Comparison of ENCODE assay signal across 8 cellular contexts in the genomic region with DNA sequence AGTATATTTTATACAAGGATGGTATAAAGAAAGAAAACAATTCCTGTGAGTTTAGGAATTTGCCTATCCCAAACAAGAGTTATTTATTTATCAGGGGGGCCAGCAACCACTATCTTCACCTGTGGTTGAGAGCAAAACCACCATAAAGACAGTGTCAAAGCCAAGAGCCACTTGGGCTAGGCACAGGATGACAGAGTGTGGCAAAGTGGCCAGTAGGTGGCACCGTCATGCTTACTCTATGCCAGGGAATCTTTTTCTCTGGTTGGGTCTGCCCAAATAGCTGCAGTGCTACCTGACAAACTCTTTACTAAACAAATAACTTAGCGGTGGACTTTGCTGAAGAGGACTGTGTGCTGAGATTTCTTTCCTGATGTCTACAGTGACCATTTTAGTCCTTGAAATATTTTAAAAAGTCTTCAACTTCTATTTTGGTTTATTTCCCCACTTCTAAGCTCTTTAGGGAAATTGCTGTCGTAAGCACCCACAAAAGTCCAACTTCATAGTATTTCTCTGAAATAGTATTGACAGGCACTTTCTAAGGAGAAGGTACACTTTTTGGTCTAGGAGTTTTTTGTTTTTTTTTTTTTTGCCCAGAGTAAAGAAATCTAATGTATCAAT.
DNase-seq lines count a peak whose midpoint lies in the region; ATAC-seq and TF ChIP-seq lines count a peak whose summit lies in the region.

No MANE protein-coding gene starts in this region.

- H3K9me3 ChIP-seq in OCI-LY3 (ENCODE audit: insufficient read depth, low read length) (no peaks in the 10 kb centered on the region), neural cell (ENCODE audit: low read length) (no peaks in the 10 kb centered on the region), stomach (no peaks in the 10 kb centered on the region)

- TF ChIP-seq CTCF in OCI-LY3 (IDR thresholded peaks at IDR 0.05; ENCODE audit: low read depth, low read length) (peak; percentile 87), neural cell (IDR thresholded peaks at IDR 0.05; ENCODE audit: poor library complexity, severe bottlenecking) (peak; percentile 69), stomach (IDR thresholded peaks at IDR 0.05) (peak in 5 of 7 experiments; percentile 38 to 67 (median 53))

- peak; percentile 20 for DNase-seq in DMS114 treated with DMSO at 0.1 percent for 48 hours (lab: John Stamatoyannopoulos, UW; ENCODE audit: unreplicated experiment)
- DNase-seq in activated T-cell treated with anti-CD3 and anti-CD28 coated beads for 48 hours (ENCODE audit: low read depth): peak; percentile 47
- peak; percentile 55 for DNase-seq in fibroblast of gingiva (ENCODE audit: low read depth)
- DNase-seq in stomach: peak; percentile 64

- H3K4me1 ChIP-seq in OCI-LY3 (ENCODE audit: low read length) (peaks cover 39% of the 10 kb centered on the region), stomach (peaks cover 0 to 4% (median 0%) of the 10 kb centered on the region in 4 donors)

- H3K9ac ChIP-seq in OCI-LY3 (ENCODE audit: low read length) (no peak overlapping the region), neural cell (ENCODE audit: low read length) (no peak overlapping the region)

- H3K27ac ChIP-seq in OCI-LY3 (ENCODE audit: low read length) (no peak overlapping the region), neural cell (ENCODE audit: low read length) (no peak overlapping the region), stomach (no peak overlapping the region)

- H3K9me2 ChIP-seq in neural cell (ENCODE audit: insufficient read depth, low read length): no peaks in the 10 kb centered on the region

- 34 to 48% (median 43%) methylated on average over 3 of the region's 3 CpGs for WGBS in stomach, 5 donors

- H3K4me3 ChIP-seq in OCI-LY3 (ENCODE audit: low read length) (peak overlapping the region; percentile 34), neural cell (ENCODE audit: low read length) (no peak overlapping the region), stomach (no peak overlapping the region)

- no peaks in the 10 kb centered on the region for H3K27me3 ChIP-seq in OCI-LY3 (ENCODE audit: low read depth, low read length)
- H3K27me3 ChIP-seq in neural cell (ENCODE audit: insufficient read depth, low read depth, low read length): no peaks in the 10 kb centered on the region
- H3K27me3 ChIP-seq in stomach: no peaks in the 10 kb centered on the region

- no peak for TF ChIP-seq EP300 in neural cell (conservative IDR thresholded peaks at IDR 0.05; ENCODE audit: poor library complexity, severe bottlenecking)
- TF ChIP-seq EP300 in stomach (IDR thresholded peaks at IDR 0.05): no peak

- intact Hi-C loops in stomach (cut with DNase I; ENCODE audit: low total_unique reads): no loop called here

- peak; percentile 73 for TF ChIP-seq RAD21 in neural cell (conservative IDR thresholded peaks at IDR 0.05)

- no peaks in the 10 kb centered on the region for H3F3A ChIP-seq in neural cell (ENCODE audit: insufficient read depth, low read length, poor library complexity, severe bottlenecking)

- TF ChIP-seq POLR2A in stomach (IDR thresholded peaks at IDR 0.05): no peak

- H2AFZ ChIP-seq in OCI-LY3 (ENCODE audit: low read depth, low read length): 0 out of 2 replicates have a peak overlapping the region, but pooled peaks have one; percentile 49
- no peak overlapping the region for H2AFZ ChIP-seq in neural cell (ENCODE audit: low read depth, low read length)

- H3K79me2 ChIP-seq in OCI-LY3 (ENCODE audit: low read length) (no peaks in the 10 kb centered on the region), neural cell (replicated peaks; ENCODE audit: insufficient read depth, low read length) (no peaks in the 10 kb centered on the region)

- peak overlapping the region; percentile 47 for H3K4me2 ChIP-seq in OCI-LY3 (ENCODE audit: low read length)
- no peak overlapping the region for H3K4me2 ChIP-seq in neural cell (ENCODE audit: low read length)

- no peaks in the 10 kb centered on the region for H3K36me3 ChIP-seq in OCI-LY3 (replicated peaks; ENCODE audit: low read depth, low read length)
- H3K36me3 ChIP-seq in neural cell (ENCODE audit: insufficient read depth, low read length): peaks cover 5% of the 10 kb centered on the region
- H3K36me3 ChIP-seq in stomach: peaks cover 0 to 5% (median 3%) of the 10 kb centered on the region in 4 donors

- peak; percentile 91 for ATAC-seq in GM19467 (IDR thresholded peaks at IDR 0.05; ENCODE audit: unreplicated experiment)
- ATAC-seq in HG03565 (IDR thresholded peaks at IDR 0.05; ENCODE audit: unreplicated experiment): peak; percentile 76

- no peaks in the 10 kb centered on the region for H4K20me1 ChIP-seq in OCI-LY3 (ENCODE audit: insufficient read depth, low read length)
- no peaks in the 10 kb centered on the region for H4K20me1 ChIP-seq in neural cell (ENCODE audit: insufficient read depth)

TF ChIP-seq in neural cell, 6 proteins besides CTCF, POLR2A, EP300 and RAD21:
- TF ChIP-seq MXI1 (conservative IDR thresholded peaks at IDR 0.05; ENCODE audit: poor library complexity, severe bottlenecking) (no peak), SMC3 (conservative IDR thresholded peaks at IDR 0.05; ENCODE audit: poor library complexity) (peak; percentile 67), TAF1 (IDR thresholded peaks at IDR 0.05; ENCODE audit: low read depth) (no peak)
